Comparison of ENCODE assay signal across 15 cellular contexts in the genomic region with DNA sequence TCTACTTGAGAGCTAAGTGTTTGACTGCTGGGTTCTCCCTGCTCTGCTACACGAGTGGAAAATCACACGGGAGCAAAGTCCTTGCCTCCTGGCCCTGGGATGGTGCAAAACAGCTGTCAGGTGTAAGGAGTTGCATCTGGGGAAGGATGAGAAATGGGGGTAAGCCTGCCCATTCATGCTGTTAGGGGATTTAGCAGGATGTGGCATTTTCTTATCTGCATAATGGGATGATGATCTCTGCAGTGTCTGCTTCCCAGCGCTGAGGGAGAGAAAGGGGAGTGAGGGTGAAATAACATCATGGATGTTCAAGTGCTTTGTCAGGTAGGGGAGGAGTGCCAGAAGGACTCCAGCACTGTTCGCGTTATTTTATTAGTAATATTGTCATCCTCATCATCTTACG.
DNase-seq lines count a peak whose midpoint lies in the region; TF ChIP-seq lines count a peak whose summit lies in the region.
"Had no signal": no experiment of that assay in that cellular context is flagged by ENCODE, and none has a peak within 500 bp of the region (broad histone marks: within the 10 kb centered on the region; RNA-seq: fewer than 3 reads in every experiment).

No MANE protein-coding gene starts in this region.

- H3K9ac ChIP-seq in neural progenitor cell, result no peak overlapping the region

- CTCF ChIA-PET in activated naive CD4-positive, alpha-beta T cell treated with anti-CD3 and anti-CD28 coated beads for 36 hours (lab: Charles Lee), result interaction anchor here (1.1 to 1.6 kb wide), 2 partner anchors 12 to 38 kb away, joined by 6 to 8 read pairs; no protein-coding TSS in a partner anchor

- no peaks in the 10 kb centered on the region for H3K9me3 Mint-ChIP-seq in activated naive CD4-positive, alpha-beta T cell treated with anti-CD3 and anti-CD28 coated beads for 36 hours
- peaks cover 6% of the 10 kb centered on the region for H3K9me3 Mint-ChIP-seq in activated T-helper 1 cell treated with anti-CD3 and anti-CD28 coated beads, Interleukin-12 subunit alpha, Interleukin-12 subunit beta, Interleukin-2, Interleukin-4 antibody, amounts not matched to agents 30 ng/mL and 10 ng/mL and 1 ng/mL, durations not matched to agents 14 hours and 24 hours and 36 hours
- no peaks in the 10 kb centered on the region for H3K9me3 Mint-ChIP-seq in neural progenitor cell
- H3K9me3 Mint-ChIP-seq: HFFc6 had no signal

- no peak overlapping the region for H3K4me3 ChIP-seq in Jurkat, Clone E6-1 (ENCODE audit: low read length)
- H3K4me3 ChIP-seq in neural progenitor cell, result no peak overlapping the region
- H3K4me3 ChIP-seq in WERI-Rb-1 (ENCODE audit: low read depth, low read length), result no peak overlapping the region

- H2AFZ ChIP-seq in neural progenitor cell (replicated peaks), result peak overlapping the region; percentile 35

- H3K79me2 ChIP-seq in neural progenitor cell (ENCODE audit: low read depth), result no peaks in the 10 kb centered on the region

- H3K4me1 ChIP-seq in neural progenitor cell, result peaks cover 33% of the 10 kb centered on the region

- H3K4me3 Mint-ChIP-seq in activated naive CD4-positive, alpha-beta T cell treated with anti-CD3 and anti-CD28 coated beads for 36 hours, result no peak overlapping the region
- no peak overlapping the region for H3K4me3 Mint-ChIP-seq in activated T-helper 1 cell treated with anti-CD3 and anti-CD28 coated beads, Interleukin-12 subunit alpha, Interleukin-12 subunit beta, Interleukin-2, Interleukin-4 antibody, amounts not matched to agents 30 ng/mL and 10 ng/mL and 1 ng/mL, durations not matched to agents 14 hours and 24 hours and 36 hours
- no peak overlapping the region for H3K4me3 Mint-ChIP-seq in neural progenitor cell
- H3K4me3 Mint-ChIP-seq: HFFc6 had no signal

- no peaks in the 10 kb centered on the region for H4K20me1 ChIP-seq in neural progenitor cell (ENCODE audit: low read depth)

- DNase-seq in activated naive CD4-positive, alpha-beta T cell treated with anti-CD3 and anti-CD28 coated beads for 36 hours, result no peak
- DNase-seq in activated naive CD4-positive, alpha-beta T cell (lab: John Stamatoyannopoulos, UW), result no peak
- peak; percentile 66 for DNase-seq in Jurkat, Clone E6-1 (ENCODE audit: low read depth, low spot score)
- DNase-seq in activated T-helper 1 cell treated with anti-CD3 and anti-CD28 coated beads, Interleukin-12 subunit alpha, Interleukin-12 subunit beta, Interleukin-2, Interleukin-4 antibody, amounts not matched to agents 30 ng/mL and 10 ng/mL and 1 ng/mL, durations not matched to agents 14 hours and 24 hours and 36 hours (ENCODE audit: low spot score), result no peak
- no peak for DNase-seq in neural progenitor cell (ENCODE audit: low spot score)
- no peak for DNase-seq in NCI-H446 (lab: John Stamatoyannopoulos, UW)
- no peak for DNase-seq in WERI-Rb-1
- DNase-seq: COR-L47, DMS153, HFFc6, NCI-H1105 treated with DMSO at 0.1 percent for 48 hours, NCI-H187, NCI-H2171, NCI-H446 treated with DMSO at 0.1 percent for 48 hours, NCI-H748 treated with DMSO at 0.1 percent for 48 hours had no signal

- no peaks in the 10 kb centered on the region for H3K36me3 Mint-ChIP-seq in activated naive CD4-positive, alpha-beta T cell treated with anti-CD3 and anti-CD28 coated beads for 36 hours (ENCODE audit: low read depth)
- H3K36me3 Mint-ChIP-seq in activated T-helper 1 cell treated with anti-CD3 and anti-CD28 coated beads, Interleukin-12 subunit alpha, Interleukin-12 subunit beta, Interleukin-2, Interleukin-4 antibody, amounts not matched to agents 30 ng/mL and 10 ng/mL and 1 ng/mL, durations not matched to agents 14 hours and 24 hours and 36 hours (ENCODE audit: low read depth), result peaks cover 10% of the 10 kb centered on the region
- no peaks in the 10 kb centered on the region for H3K36me3 Mint-ChIP-seq in neural progenitor cell

- no peaks in the 10 kb centered on the region for H3K36me3 ChIP-seq in neural progenitor cell
- H3K36me3 ChIP-seq in WERI-Rb-1, result no peaks in the 10 kb centered on the region

- H3F3A ChIP-seq in neural progenitor cell (ENCODE audit: low read depth), result no peaks in the 10 kb centered on the region

- no peak overlapping the region for H3K4me2 ChIP-seq in neural progenitor cell

- H3K27me3 Mint-ChIP-seq in activated naive CD4-positive, alpha-beta T cell treated with anti-CD3 and anti-CD28 coated beads for 36 hours (ENCODE audit: low read depth), result no peaks in the 10 kb centered on the region
- no peaks in the 10 kb centered on the region for H3K27me3 Mint-ChIP-seq in activated T-helper 1 cell treated with anti-CD3 and anti-CD28 coated beads, Interleukin-12 subunit alpha, Interleukin-12 subunit beta, Interleukin-2, Interleukin-4 antibody, amounts not matched to agents 30 ng/mL and 10 ng/mL and 1 ng/mL, durations not matched to agents 14 hours and 24 hours and 36 hours (ENCODE audit: insufficient read depth)
- H3K27me3 Mint-ChIP-seq in neural progenitor cell (ENCODE audit: insufficient read depth, low read depth), result no peaks in the 10 kb centered on the region

- no peak for TF ChIP-seq CTCF in neural progenitor cell (IDR thresholded peaks at IDR 0.05)
- TF ChIP-seq CTCF in WERI-Rb-1 (IDR thresholded peaks at IDR 0.05; ENCODE audit: low read depth, low read length), result no peak

- no peaks in the 10 kb centered on the region for H3K27me3 ChIP-seq in neural progenitor cell
- no peaks in the 10 kb centered on the region for H3K27me3 ChIP-seq in WERI-Rb-1 (ENCODE audit: insufficient read depth, low read depth, severe bottlenecking)

- H3K4me1 Mint-ChIP-seq in activated naive CD4-positive, alpha-beta T cell treated with anti-CD3 and anti-CD28 coated beads for 36 hours (ENCODE audit: low read depth), result peaks cover 36% of the 10 kb centered on the region
- peaks cover 58% of the 10 kb centered on the region for H3K4me1 Mint-ChIP-seq in activated T-helper 1 cell treated with anti-CD3 and anti-CD28 coated beads, Interleukin-12 subunit alpha, Interleukin-12 subunit beta, Interleukin-2, Interleukin-4 antibody, amounts not matched to agents 30 ng/mL and 10 ng/mL and 1 ng/mL, durations not matched to agents 14 hours and 24 hours and 36 hours (ENCODE audit: low read depth)
- H3K4me1 Mint-ChIP-seq in neural progenitor cell, result no peaks in the 10 kb centered on the region

- intact Hi-C loops in activated naive CD4-positive, alpha-beta T cell treated with anti-CD3 and anti-CD28 coated beads for 36 hours (cut with micrococcal nuclease), result no loop called here
- intact Hi-C loops in activated T-helper 1 cell treated with anti-CD3 and anti-CD28 coated beads, Interleukin-12 subunit alpha, Interleukin-12 subunit beta, Interleukin-2, Interleukin-4 antibody, amounts not matched to agents 30 ng/mL and 10 ng/mL and 1 ng/mL, durations not matched to agents 14 hours and 24 hours and 36 hours (cut with micrococcal nuclease), result no loop called here

- H3K27ac ChIP-seq in neural progenitor cell (no peak overlapping the region), WERI-Rb-1 (no peak overlapping the region)

- H3K9me3 ChIP-seq in neural progenitor cell (ENCODE audit: low read depth) (no peaks in the 10 kb centered on the region), WERI-Rb-1 (ENCODE audit: severe bottlenecking) (no peaks in the 10 kb centered on the region)

- peak overlapping the region; percentile 84 for H3K27ac Mint-ChIP-seq in activated naive CD4-positive, alpha-beta T cell treated with anti-CD3 and anti-CD28 coated beads for 36 hours
- H3K27ac Mint-ChIP-seq in activated T-helper 1 cell treated with anti-CD3 and anti-CD28 coated beads, Interleukin-12 subunit alpha, Interleukin-12 subunit beta, Interleukin-2, Interleukin-4 antibody, amounts not matched to agents 30 ng/mL and 10 ng/mL and 1 ng/mL, durations not matched to agents 14 hours and 24 hours and 36 hours, result peak overlapping the region; percentile 79
- no peak overlapping the region for H3K27ac Mint-ChIP-seq in neural progenitor cell
- H3K27ac Mint-ChIP-seq: HFFc6 had no signal
